1 cellular context compared by ENCODE assay signal in the genomic region with DNA sequence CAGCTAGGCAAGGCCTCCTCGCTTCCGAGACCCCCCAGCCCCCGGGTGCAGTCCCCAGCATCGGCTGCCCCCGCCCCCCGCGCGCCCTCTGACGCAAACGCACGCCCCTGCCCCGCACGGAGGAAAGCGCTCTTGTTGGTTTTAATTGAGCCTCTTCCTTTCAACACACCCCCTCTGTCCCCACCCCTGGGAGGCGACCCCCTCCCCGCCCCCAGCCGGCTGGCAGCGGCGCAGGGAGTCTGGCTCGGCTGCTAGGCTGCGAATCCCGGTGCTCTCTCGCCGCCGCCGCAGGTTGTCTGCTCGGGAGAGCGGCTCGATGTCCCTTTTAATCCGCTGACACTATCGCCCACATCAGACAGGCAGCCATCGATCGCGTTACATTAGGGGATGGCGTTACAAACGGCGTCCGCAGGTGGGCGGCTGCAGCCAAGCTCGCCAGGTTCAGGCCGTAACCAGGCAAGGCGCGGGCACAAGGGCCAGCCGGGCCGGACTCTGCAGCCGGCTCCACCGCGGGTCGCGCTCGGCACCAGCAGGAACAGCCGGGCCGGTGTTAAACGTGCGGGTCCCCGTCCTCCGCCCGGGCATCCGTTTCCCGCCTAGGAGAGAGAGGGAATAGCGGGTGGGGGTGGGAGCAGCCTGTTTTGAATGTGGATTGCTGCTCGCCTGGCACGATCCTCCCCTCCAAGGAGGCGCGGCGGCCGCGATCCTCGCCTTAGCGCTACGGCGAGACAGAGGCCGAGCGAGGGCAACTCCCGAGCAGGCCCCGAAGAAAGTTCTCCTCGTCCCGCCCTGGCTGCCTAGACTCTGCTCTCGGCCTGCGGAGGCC.
TF ChIP-seq lines count a peak whose summit lies in the region.

No MANE protein-coding gene starts in this region.

TF ChIP-seq in HepG2, 621 proteins besides CTCF, POLR2A, EP300 and RAD21 (continued from another document and continues in another):
- TF ChIP-seq, protein P1, sequence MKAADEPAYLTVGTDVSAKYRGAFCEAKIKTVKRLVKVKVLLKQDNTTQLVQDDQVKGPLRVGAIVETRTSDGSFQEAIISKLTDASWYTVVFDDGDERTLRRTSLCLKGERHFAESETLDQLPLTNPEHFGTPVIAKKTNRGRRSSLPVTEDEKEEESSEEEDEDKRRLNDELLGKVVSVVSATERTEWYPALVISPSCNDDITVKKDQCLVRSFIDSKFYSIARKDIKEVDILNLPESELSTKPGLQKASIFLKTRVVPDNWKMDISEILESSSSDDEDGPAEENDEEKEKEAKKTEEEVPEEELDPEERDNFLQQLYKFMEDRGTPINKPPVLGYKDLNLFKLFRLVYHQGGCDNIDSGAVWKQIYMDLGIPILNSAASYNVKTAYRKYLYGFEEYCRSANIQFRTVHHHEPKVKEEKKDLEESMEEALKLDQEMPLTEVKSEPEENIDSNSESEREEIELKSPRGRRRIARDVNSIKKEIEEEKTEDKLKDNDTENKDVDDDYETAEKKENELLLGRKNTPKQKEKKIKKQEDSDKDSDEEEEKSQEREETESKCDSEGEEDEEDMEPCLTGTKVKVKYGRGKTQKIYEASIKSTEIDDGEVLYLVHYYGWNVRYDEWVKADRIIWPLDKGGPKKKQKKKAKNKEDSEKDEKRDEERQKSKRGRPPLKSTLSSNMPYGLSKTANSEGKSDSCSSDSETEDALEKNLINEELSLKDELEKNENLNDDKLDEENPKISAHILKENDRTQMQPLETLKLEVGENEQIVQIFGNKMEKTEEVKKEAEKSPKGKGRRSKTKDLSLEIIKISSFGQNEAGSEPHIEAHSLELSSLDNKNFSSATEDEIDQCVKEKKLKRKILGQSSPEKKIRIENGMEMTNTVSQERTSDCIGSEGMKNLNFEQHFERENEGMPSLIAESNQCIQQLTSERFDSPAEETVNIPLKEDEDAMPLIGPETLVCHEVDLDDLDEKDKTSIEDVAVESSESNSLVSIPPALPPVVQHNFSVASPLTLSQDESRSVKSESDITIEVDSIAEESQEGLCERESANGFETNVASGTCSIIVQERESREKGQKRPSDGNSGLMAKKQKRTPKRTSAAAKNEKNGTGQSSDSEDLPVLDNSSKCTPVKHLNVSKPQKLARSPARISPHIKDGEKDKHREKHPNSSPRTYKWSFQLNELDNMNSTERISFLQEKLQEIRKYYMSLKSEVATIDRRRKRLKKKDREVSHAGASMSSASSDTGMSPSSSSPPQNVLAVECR (CRISPR knock-in tag; IDR thresholded peaks at IDR 0.05; ENCODE audit: borderline replicate concordance): peak; percentile 27; the same call in 1 of the 2 replicates
- peak; percentile 58; the same call in 1 of the 2 replicates for TF ChIP-seq TOPORS (CRISPR knock-in tag; IDR thresholded peaks at IDR 0.05)
- TF ChIP-seq TOE1 (CRISPR knock-in tag; IDR thresholded peaks at IDR 0.05): no peak
- TF ChIP-seq FOSL2 (CRISPR knock-in tag; IDR thresholded peaks at IDR 0.05): no peak
- TF ChIP-seq ELF1 (CRISPR knock-in tag; IDR thresholded peaks at IDR 0.05): no peak
- TF ChIP-seq, protein P2, sequence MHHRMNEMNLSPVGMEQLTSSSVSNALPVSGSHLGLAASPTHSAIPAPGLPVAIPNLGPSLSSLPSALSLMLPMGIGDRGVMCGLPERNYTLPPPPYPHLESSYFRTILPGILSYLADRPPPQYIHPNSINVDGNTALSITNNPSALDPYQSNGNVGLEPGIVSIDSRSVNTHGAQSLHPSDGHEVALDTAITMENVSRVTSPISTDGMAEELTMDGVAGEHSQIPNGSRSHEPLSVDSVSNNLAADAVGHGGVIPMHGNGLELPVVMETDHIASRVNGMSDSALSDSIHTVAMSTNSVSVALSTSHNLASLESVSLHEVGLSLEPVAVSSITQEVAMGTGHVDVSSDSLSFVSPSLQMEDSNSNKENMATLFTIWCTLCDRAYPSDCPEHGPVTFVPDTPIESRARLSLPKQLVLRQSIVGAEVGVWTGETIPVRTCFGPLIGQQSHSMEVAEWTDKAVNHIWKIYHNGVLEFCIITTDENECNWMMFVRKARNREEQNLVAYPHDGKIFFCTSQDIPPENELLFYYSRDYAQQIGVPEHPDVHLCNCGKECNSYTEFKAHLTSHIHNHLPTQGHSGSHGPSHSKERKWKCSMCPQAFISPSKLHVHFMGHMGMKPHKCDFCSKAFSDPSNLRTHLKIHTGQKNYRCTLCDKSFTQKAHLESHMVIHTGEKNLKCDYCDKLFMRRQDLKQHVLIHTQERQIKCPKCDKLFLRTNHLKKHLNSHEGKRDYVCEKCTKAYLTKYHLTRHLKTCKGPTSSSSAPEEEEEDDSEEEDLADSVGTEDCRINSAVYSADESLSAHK (CRISPR knock-in tag; IDR thresholded peaks at IDR 0.05; ENCODE audit: borderline replicate concordance): no peak
- no peak for TF ChIP-seq SOX6 (IDR thresholded peaks at IDR 0.05)
- peak; percentile 27; the same call in 1 of the 2 replicates for TF ChIP-seq SOX6 (CRISPR knock-in tag; IDR thresholded peaks at IDR 0.05)
- no peak for TF ChIP-seq ATF1 (CRISPR knock-in tag; IDR thresholded peaks at IDR 0.05)
- TF ChIP-seq IKZF1 (IDR thresholded peaks at IDR 0.05): no peak
- no peak for TF ChIP-seq CBX5 (CRISPR knock-in tag; IDR thresholded peaks at IDR 0.05; ENCODE audit: borderline replicate concordance)
- no peak; the same call in 1 of the 2 replicates for TF ChIP-seq ZNF446 (CRISPR knock-in tag; IDR thresholded peaks at IDR 0.05)
- no peak for TF ChIP-seq ZKSCAN8 (CRISPR knock-in tag; IDR thresholded peaks at IDR 0.05; ENCODE audit: borderline replicate concordance)
- TF ChIP-seq, protein P3, sequence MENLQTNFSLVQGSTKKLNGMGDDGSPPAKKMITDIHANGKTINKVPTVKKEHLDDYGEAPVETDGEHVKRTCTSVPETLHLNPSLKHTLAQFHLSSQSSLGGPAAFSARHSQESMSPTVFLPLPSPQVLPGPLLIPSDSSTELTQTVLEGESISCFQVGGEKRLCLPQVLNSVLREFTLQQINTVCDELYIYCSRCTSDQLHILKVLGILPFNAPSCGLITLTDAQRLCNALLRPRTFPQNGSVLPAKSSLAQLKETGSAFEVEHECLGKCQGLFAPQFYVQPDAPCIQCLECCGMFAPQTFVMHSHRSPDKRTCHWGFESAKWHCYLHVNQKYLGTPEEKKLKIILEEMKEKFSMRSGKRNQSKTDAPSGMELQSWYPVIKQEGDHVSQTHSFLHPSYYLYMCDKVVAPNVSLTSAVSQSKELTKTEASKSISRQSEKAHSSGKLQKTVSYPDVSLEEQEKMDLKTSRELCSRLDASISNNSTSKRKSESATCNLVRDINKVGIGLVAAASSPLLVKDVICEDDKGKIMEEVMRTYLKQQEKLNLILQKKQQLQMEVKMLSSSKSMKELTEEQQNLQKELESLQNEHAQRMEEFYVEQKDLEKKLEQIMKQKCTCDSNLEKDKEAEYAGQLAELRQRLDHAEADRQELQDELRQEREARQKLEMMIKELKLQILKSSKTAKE (CRISPR knock-in tag; IDR thresholded peaks at IDR 0.05; ENCODE audit: borderline replicate concordance): no peak
- no peak for TF ChIP-seq KDM4B (CRISPR knock-in tag; IDR thresholded peaks at IDR 0.05)
- no peak for TF ChIP-seq ZNF879 (CRISPR knock-in tag; IDR thresholded peaks at IDR 0.05)
- no peak for TF ChIP-seq ETV6 (CRISPR knock-in tag; conservative IDR thresholded peaks at IDR 0.05)
- TF ChIP-seq, protein P4, sequence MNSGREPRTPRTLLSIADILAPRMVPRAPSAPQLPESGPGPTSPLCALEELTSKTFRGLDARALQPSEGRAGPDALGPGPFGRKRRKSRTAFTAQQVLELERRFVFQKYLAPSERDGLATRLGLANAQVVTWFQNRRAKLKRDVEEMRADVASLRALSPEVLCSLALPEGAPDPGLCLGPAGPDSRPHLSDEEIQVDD (CRISPR knock-in tag; IDR thresholded peaks at IDR 0.05; ENCODE audit: borderline replicate concordance): 0 out of 2 replicates have a peak, but pooled peaks have one; percentile 38
- TF ChIP-seq BHLHE40 (IDR thresholded peaks at IDR 0.05; ENCODE audit: low read length): no peak
- no peak for TF ChIP-seq HMGA1 (CRISPR knock-in tag; conservative IDR thresholded peaks at IDR 0.05)
- TF ChIP-seq, protein P5, sequence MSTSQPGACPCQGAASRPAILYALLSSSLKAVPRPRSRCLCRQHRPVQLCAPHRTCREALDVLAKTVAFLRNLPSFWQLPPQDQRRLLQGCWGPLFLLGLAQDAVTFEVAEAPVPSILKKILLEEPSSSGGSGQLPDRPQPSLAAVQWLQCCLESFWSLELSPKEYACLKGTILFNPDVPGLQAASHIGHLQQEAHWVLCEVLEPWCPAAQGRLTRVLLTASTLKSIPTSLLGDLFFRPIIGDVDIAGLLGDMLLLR (CRISPR knock-in tag; IDR thresholded peaks at IDR 0.05): 0 out of 2 replicates have a peak, but pooled peaks have one; percentile 21
- TF ChIP-seq, protein P6, sequence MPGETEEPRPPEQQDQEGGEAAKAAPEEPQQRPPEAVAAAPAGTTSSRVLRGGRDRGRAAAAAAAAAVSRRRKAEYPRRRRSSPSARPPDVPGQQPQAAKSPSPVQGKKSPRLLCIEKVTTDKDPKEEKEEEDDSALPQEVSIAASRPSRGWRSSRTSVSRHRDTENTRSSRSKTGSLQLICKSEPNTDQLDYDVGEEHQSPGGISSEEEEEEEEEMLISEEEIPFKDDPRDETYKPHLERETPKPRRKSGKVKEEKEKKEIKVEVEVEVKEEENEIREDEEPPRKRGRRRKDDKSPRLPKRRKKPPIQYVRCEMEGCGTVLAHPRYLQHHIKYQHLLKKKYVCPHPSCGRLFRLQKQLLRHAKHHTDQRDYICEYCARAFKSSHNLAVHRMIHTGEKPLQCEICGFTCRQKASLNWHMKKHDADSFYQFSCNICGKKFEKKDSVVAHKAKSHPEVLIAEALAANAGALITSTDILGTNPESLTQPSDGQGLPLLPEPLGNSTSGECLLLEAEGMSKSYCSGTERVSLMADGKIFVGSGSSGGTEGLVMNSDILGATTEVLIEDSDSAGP (CRISPR knock-in tag; IDR thresholded peaks at IDR 0.05; ENCODE audit: borderline replicate concordance): 0 out of 2 replicates have a peak, but pooled peaks have one; percentile 43
- no peak for TF ChIP-seq FOXJ3 (CRISPR knock-in tag; IDR thresholded peaks at IDR 0.05; ENCODE audit: borderline replicate concordance)
- no peak for TF ChIP-seq THAP11 (CRISPR knock-in tag; IDR thresholded peaks at IDR 0.05)
- TF ChIP-seq, protein P7, sequence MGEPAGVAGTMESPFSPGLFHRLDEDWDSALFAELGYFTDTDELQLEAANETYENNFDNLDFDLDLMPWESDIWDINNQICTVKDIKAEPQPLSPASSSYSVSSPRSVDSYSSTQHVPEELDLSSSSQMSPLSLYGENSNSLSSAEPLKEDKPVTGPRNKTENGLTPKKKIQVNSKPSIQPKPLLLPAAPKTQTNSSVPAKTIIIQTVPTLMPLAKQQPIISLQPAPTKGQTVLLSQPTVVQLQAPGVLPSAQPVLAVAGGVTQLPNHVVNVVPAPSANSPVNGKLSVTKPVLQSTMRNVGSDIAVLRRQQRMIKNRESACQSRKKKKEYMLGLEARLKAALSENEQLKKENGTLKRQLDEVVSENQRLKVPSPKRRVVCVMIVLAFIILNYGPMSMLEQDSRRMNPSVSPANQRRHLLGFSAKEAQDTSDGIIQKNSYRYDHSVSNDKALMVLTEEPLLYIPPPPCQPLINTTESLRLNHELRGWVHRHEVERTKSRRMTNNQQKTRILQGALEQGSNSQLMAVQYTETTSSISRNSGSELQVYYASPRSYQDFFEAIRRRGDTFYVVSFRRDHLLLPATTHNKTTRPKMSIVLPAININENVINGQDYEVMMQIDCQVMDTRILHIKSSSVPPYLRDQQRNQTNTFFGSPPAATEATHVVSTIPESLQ (CRISPR knock-in tag; conservative IDR thresholded peaks at IDR 0.05): no peak
- peak; percentile 43; the same call in 1 of the 2 replicates for TF ChIP-seq ZNF552 (CRISPR knock-in tag; IDR thresholded peaks at IDR 0.05; ENCODE audit: borderline replicate concordance)
- TF ChIP-seq HNF4G (IDR thresholded peaks at IDR 0.05; ENCODE audit: borderline replicate concordance, low read depth, low read length): no peak
- no peak for TF ChIP-seq HNF4G (CRISPR knock-in tag; IDR thresholded peaks at IDR 0.05; ENCODE audit: borderline replicate concordance, low read depth)
- no peak for TF ChIP-seq ZZZ3 (CRISPR knock-in tag; IDR thresholded peaks at IDR 0.05; ENCODE audit: borderline replicate concordance)
- no peak for TF ChIP-seq FOXC1 (CRISPR knock-in tag; IDR thresholded peaks at IDR 0.05; ENCODE audit: borderline replicate concordance)
- TF ChIP-seq, protein P8, sequence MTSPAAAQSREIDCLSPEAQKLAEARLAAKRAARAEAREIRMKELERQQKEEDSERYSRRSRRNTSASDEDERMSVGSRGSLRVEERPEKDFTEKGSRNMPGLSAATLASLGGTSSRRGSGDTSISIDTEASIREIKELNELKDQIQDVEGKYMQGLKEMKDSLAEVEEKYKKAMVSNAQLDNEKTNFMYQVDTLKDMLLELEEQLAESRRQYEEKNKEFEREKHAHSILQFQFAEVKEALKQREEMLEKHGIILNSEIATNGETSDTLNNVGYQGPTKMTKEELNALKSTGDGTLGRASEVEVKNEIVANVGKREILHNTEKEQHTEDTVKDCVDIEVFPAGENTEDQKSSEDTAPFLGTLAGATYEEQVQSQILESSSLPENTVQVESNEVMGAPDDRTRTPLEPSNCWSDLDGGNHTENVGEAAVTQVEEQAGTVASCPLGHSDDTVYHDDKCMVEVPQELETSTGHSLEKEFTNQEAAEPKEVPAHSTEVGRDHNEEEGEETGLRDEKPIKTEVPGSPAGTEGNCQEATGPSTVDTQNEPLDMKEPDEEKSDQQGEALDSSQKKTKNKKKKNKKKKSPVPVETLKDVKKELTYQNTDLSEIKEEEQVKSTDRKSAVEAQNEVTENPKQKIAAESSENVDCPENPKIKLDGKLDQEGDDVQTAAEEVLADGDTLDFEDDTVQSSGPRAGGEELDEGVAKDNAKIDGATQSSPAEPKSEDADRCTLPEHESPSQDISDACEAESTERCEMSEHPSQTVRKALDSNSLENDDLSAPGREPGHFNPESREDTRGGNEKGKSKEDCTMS (CRISPR knock-in tag; conservative IDR thresholded peaks at IDR 0.05): no peak
- no peak for TF ChIP-seq HNRNPLL (IDR thresholded peaks at IDR 0.05; ENCODE audit: low read depth, low read length, poor library complexity, severe bottlenecking)
- TF ChIP-seq, protein P9, sequence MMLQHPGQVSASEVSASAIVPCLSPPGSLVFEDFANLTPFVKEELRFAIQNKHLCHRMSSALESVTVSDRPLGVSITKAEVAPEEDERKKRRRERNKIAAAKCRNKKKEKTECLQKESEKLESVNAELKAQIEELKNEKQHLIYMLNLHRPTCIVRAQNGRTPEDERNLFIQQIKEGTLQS (CRISPR knock-in tag; IDR thresholded peaks at IDR 0.05): peak; percentile 26; the same call in 1 of the 2 replicates
- TF ChIP-seq, protein P10, sequence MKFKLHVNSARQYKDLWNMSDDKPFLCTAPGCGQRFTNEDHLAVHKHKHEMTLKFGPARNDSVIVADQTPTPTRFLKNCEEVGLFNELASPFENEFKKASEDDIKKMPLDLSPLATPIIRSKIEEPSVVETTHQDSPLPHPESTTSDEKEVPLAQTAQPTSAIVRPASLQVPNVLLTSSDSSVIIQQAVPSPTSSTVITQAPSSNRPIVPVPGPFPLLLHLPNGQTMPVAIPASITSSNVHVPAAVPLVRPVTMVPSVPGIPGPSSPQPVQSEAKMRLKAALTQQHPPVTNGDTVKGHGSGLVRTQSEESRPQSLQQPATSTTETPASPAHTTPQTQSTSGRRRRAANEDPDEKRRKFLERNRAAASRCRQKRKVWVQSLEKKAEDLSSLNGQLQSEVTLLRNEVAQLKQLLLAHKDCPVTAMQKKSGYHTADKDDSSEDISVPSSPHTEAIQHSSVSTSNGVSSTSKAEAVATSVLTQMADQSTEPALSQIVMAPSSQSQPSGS (CRISPR knock-in tag; IDR thresholded peaks at IDR 0.05): no peak
- TF ChIP-seq ZNF101 (CRISPR knock-in tag; IDR thresholded peaks at IDR 0.05; ENCODE audit: borderline replicate concordance, low read depth): no peak
- TF ChIP-seq RAD51 (IDR thresholded peaks at IDR 0.05; ENCODE audit: borderline replicate concordance): no peak
- TF ChIP-seq, protein P11, sequence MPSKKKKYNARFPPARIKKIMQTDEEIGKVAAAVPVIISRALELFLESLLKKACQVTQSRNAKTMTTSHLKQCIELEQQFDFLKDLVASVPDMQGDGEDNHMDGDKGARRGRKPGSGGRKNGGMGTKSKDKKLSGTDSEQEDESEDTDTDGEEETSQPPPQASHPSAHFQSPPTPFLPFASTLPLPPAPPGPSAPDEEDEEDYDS (CRISPR knock-in tag; IDR thresholded peaks at IDR 0.05): no peak
- no peak for TF ChIP-seq ZFP36L2 (CRISPR knock-in tag; IDR thresholded peaks at IDR 0.05)
